In genomic region chr2:140154271-140154670, GRCh38 we compare ENCODE assay signal across 35 cellular contexts.
"Had no signal": no experiment of that assay in that cellular context is flagged by ENCODE, and none has a peak within 500 bp of the region (broad histone marks: within the 10 kb centered on the region; RNA-seq: fewer than 3 reads in every experiment).

No MANE protein-coding gene starts in this region.

- H3K4me1 ChIP-seq: ascending aorta, body of pancreas had no signal

- H3K4me3 ChIP-seq: ascending aorta, body of pancreas, MG63 had no signal

- H3K27me3 ChIP-seq: ascending aorta, body of pancreas, MG63 had no signal

- H3K4me3 Mint-ChIP-seq: activated CD4-positive, alpha-beta T cell treated with anti-CD3 and anti-CD28 coated beads, Interleukin-2, amount 10 ng/mL, durations not matched to agents 24 days and 14 days; activated CD8-positive, alpha-beta T cell treated with anti-CD3 and anti-CD28 coated beads for 36 hours; activated naive CD4-positive, alpha-beta T cell treated with anti-CD3 and anti-CD28 coated beads, Interleukin-2, amount 50 U/mL, for 24 hours; activated naive CD8-positive, alpha-beta T cell treated with anti-CD3 and anti-CD28 coated beads, Interleukin-2, amount 10 ng/mL, durations not matched to agents 7 days and 5 days; activated T-cell treated with anti-CD3 and anti-CD28 coated beads, Interleukin-2, amount 50 U/mL, for 72 hours; activated T-helper 17 cell treated with anti-CD3 and anti-CD28 coated beads, Interleukin-2, amount 50 U/mL, for 72 hours had no signal

- ATAC-seq: activated CD8-positive, alpha-beta T cell treated with anti-CD3 and anti-CD28 coated beads for 36 hours; activated T-cell treated with anti-CD3 and anti-CD28 coated beads, Interleukin-2, amount 50 U/mL, for 72 hours; activated T-helper 17 cell treated with anti-CD3 and anti-CD28 coated beads, Interleukin-2, amount 50 U/mL, for 72 hours; body of pancreas; PC-3 had no signal

- H3K27ac Mint-ChIP-seq: activated CD4-positive, alpha-beta T cell treated with anti-CD3 and anti-CD28 coated beads, Interleukin-2, amount 10 ng/mL, durations not matched to agents 24 days and 14 days; activated CD8-positive, alpha-beta T cell treated with anti-CD3 and anti-CD28 coated beads for 36 hours; activated naive CD4-positive, alpha-beta T cell treated with anti-CD3 and anti-CD28 coated beads, Interleukin-2, amount 50 U/mL, for 24 hours; activated naive CD8-positive, alpha-beta T cell treated with anti-CD3 and anti-CD28 coated beads, Interleukin-2, amount 10 ng/mL, durations not matched to agents 7 days and 5 days; activated T-cell treated with anti-CD3 and anti-CD28 coated beads, Interleukin-2, amount 50 U/mL, for 72 hours; activated T-helper 17 cell treated with anti-CD3 and anti-CD28 coated beads, Interleukin-2, amount 50 U/mL, for 72 hours had no signal

- H3K36me3 ChIP-seq: ascending aorta, MG63, WERI-Rb-1 had no signal

- H3K9me3 ChIP-seq: ascending aorta, body of pancreas, MG63 had no signal

- H3K36me3 Mint-ChIP-seq: activated naive CD4-positive, alpha-beta T cell treated with anti-CD3 and anti-CD28 coated beads, Interleukin-2, amount 50 U/mL, for 24 hours; activated naive CD8-positive, alpha-beta T cell treated with anti-CD3 and anti-CD28 coated beads, Interleukin-2, amount 10 ng/mL, durations not matched to agents 7 days and 5 days had no signal

- H3K27ac ChIP-seq: ascending aorta, body of pancreas, RWPE1, WERI-Rb-1 had no signal

- H3K4me1 Mint-ChIP-seq: activated CD4-positive, alpha-beta T cell treated with anti-CD3 and anti-CD28 coated beads, Interleukin-2, amount 10 ng/mL, durations not matched to agents 24 days and 14 days; activated naive CD4-positive, alpha-beta T cell treated with anti-CD3 and anti-CD28 coated beads, Interleukin-2, amount 50 U/mL, for 24 hours; activated naive CD8-positive, alpha-beta T cell treated with anti-CD3 and anti-CD28 coated beads, Interleukin-2, amount 10 ng/mL, durations not matched to agents 7 days and 5 days; activated T-helper 17 cell treated with anti-CD3 and anti-CD28 coated beads, Interleukin-2, amount 50 U/mL, for 72 hours had no signal

- H3K9me3 Mint-ChIP-seq: activated naive CD8-positive, alpha-beta T cell treated with anti-CD3 and anti-CD28 coated beads, Interleukin-2, amount 10 ng/mL, durations not matched to agents 7 days and 5 days had no signal

- DNase-seq: activated CD4-positive, alpha-beta T cell treated with anti-CD3 and anti-CD28 coated beads, Interleukin-2, amount 10 ng/mL, durations not matched to agents 24 days and 14 days; activated CD4-positive, alpha-beta T cell treated with anti-CD3 and anti-CD28 coated beads, Interleukin-2, amount 50 U/mL, for 4 hours; activated CD8-positive, alpha-beta T cell treated with anti-CD3 and anti-CD28 coated beads for 36 hours; activated effector memory CD4-positive, alpha-beta T cell treated with anti-CD3 and anti-CD28 coated beads, Interleukin-2, amount 50 U/mL, for 16 hours; activated naive CD4-positive, alpha-beta T cell treated with Interleukin-2 at 50 U/mL for 16 hours; activated naive CD8-positive, alpha-beta T cell treated with anti-CD3 and anti-CD28 coated beads, Interleukin-2, amount 10 ng/mL, durations not matched to agents 7 days and 5 days; activated T-cell treated with anti-CD3 and anti-CD28 coated beads, Interleukin-2, amount 50 U/mL, for 1 hour; activated T-cell treated with anti-CD3 and anti-CD28 coated beads, Interleukin-2, amount 50 U/mL, for 72 hours; amygdala; body of pancreas; caudate nucleus; Kasumi-1; KG1; MG63; NCI-H1048; NCI-H1105 treated with DMSO at 0.1 percent for 48 hours; NCI-H1436; NCI-H1694; NCI-H2029; NCI-H2171 treated with DMSO at 0.1 percent for 48 hours; NCI-H2227 treated with DMSO at 0.1 percent for 48 hours; NCI-H446; NCI-H510A treated with DMSO at 0.1 percent for 48 hours; NK-92 treated with Interleukin-12 subunit alpha and Interleukin-12 subunit beta, amount 100 ng/mL, for 24 hours; PC-3; Right ventricle myocardium superior; SW 1271; T-helper 1 cell; T-helper 2 cell; T-helper 9 cell; WERI-Rb-1 had no signal

- H3K27me3 Mint-ChIP-seq: activated CD4-positive, alpha-beta T cell treated with anti-CD3 and anti-CD28 coated beads, Interleukin-2, amount 10 ng/mL, durations not matched to agents 24 days and 14 days; activated CD8-positive, alpha-beta T cell treated with anti-CD3 and anti-CD28 coated beads for 36 hours; activated naive CD4-positive, alpha-beta T cell treated with anti-CD3 and anti-CD28 coated beads, Interleukin-2, amount 50 U/mL, for 24 hours; activated naive CD8-positive, alpha-beta T cell treated with anti-CD3 and anti-CD28 coated beads, Interleukin-2, amount 10 ng/mL, durations not matched to agents 7 days and 5 days; activated T-helper 17 cell treated with anti-CD3 and anti-CD28 coated beads, Interleukin-2, amount 50 U/mL, for 72 hours had no signal
